ENCODE assay signal across 10 cellular contexts in the genomic region with DNA sequence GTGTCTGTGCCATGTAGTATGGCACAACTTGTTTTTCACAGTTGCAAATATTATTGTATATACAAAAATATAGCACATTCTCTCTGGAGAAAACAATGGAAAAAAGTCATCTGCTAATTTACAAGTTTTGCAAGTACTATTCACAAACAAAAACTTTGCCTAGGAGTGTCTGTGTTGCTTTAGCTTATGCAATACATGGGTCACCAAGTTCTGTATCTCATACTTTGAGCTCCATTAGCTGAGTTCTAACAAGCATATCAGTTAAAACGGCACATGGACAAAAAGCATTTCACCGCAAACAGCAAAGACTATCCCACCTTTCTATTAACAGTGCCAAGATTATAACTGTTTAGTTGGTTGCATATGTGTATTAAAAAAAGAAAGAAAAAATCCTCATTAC. TPM values are rescaled to one million over a fixed set of nuclear protein-coding genes. Genes with fewer than 3 reads are reported as not detected.
DNase-seq lines count a peak whose midpoint lies in the region; TF ChIP-seq lines count a peak whose summit lies in the region.
"Had no signal": no experiment of that assay in that cellular context is flagged by ENCODE, and none has a peak within 500 bp of the region (broad histone marks: within the 10 kb centered on the region; RNA-seq: fewer than 3 reads in every experiment).

No MANE protein-coding gene starts in this region.

- TF ChIP-seq CTCF in HFFc6 (IDR thresholded peaks at IDR 0.05) (no peak), breast epithelium (IDR thresholded peaks at IDR 0.05) (no peak), kidney epithelial cell (IDR thresholded peaks at IDR 0.05; ENCODE audit: insufficient read depth, low read length, poor library complexity, severe bottlenecking) (no peak), suprapubic skin (IDR thresholded peaks at IDR 0.05) (no peak)

- TF ChIP-seq EP300 in suprapubic skin (IDR thresholded peaks at IDR 0.05), result no peak

- WGBS in suprapubic skin, result 23% methylated on average over 2 of the region's 2 CpGs

- no peaks in the 10 kb centered on the region for H3K4me1 ChIP-seq in breast epithelium
- H3K4me1 ChIP-seq in suprapubic skin, result peaks cover 44% of the 10 kb centered on the region

- H3K9me3 ChIP-seq in breast epithelium (no peaks in the 10 kb centered on the region), suprapubic skin (no peaks in the 10 kb centered on the region)

- peaks cover 28% of the 10 kb centered on the region for H3K36me3 Mint-ChIP-seq in HFFc6 (ENCODE audit: low read depth)

- H3K27me3 Mint-ChIP-seq in HFFc6 (ENCODE audit: insufficient read depth), result peaks cover 7% of the 10 kb centered on the region

- TF ChIP-seq POLR2A in breast epithelium (IDR thresholded peaks at IDR 0.05), result no peak
- no peak for TF ChIP-seq POLR2A in suprapubic skin (IDR thresholded peaks at IDR 0.05)

- intact Hi-C loops in breast epithelium (cut with DNase I; ENCODE audit: low total_unique reads), result no loop called here

- H3K4me3 ChIP-seq in breast epithelium, result peak overlapping the region; percentile 59 to 88 (median 78)
- H3K4me3 ChIP-seq in kidney epithelial cell (ENCODE audit: low read depth, low read length), result peak overlapping the region; percentile 85
- H3K4me3 ChIP-seq in suprapubic skin, result peak overlapping the region; percentile 92

- peak overlapping the region; percentile 96 to 98 for H3K27ac ChIP-seq in breast epithelium
- no peak overlapping the region for H3K27ac ChIP-seq in suprapubic skin

- peak; percentile 7 for DNase-seq in HFFc6
- no peak for DNase-seq in breast epithelium (ENCODE audit: low spot score in 2 of 2)
- DNase-seq in kidney epithelial cell (ENCODE audit: low read depth), result no peak
- no peak for DNase-seq in suprapubic skin (ENCODE audit: low spot score in 2 of 2)
- no peak for DNase-seq in globus pallidus (ENCODE audit: low spot score)
- no peak for DNase-seq in HuH-7.5 (ENCODE audit: low spot score)
- no peak for DNase-seq in retina
- DNase-seq in NCI-H446 (lab: John Stamatoyannopoulos, UW), result no peak
- DNase-seq: KBM-7 had no signal

- no peaks in the 10 kb centered on the region for H3K36me3 ChIP-seq in breast epithelium
- peaks cover 2% of the 10 kb centered on the region for H3K36me3 ChIP-seq in kidney epithelial cell (ENCODE audit: control insufficient read depth, insufficient read depth, low read length)
- no peaks in the 10 kb centered on the region for H3K36me3 ChIP-seq in suprapubic skin

- H3K4me1 Mint-ChIP-seq in HFFc6 (ENCODE audit: low read depth), result peaks cover 44% of the 10 kb centered on the region

- no peak overlapping the region for H3K4me3 Mint-ChIP-seq in HFFc6

- no peak overlapping the region for H3K27ac Mint-ChIP-seq in HFFc6
- H3K27ac Mint-ChIP-seq: mesothelial cell of epicardium had no signal

- no peaks in the 10 kb centered on the region for H3K9me3 Mint-ChIP-seq in HFFc6
- H3K9me3 Mint-ChIP-seq: mesothelial cell of epicardium had no signal

- H3K27me3 ChIP-seq in breast epithelium (no peaks in the 10 kb centered on the region), kidney epithelial cell (ENCODE audit: control insufficient read depth, insufficient read depth, low read length) (no peaks in the 10 kb centered on the region), suprapubic skin (no peaks in the 10 kb centered on the region)

RNA-seq across cellular contexts. Expression of a gene that starts 4.6 kb away (rescaled TPM):
- 10 to 100 TPM; 33.9 to 42.5 (median 41.5) TPM for total RNA-seq in HFFc6 (2021; fragmentation: NEBNext Ultra II Directional; extraction: Animal tissue kit (Norgen Biotek cat#: 25700))
- total RNA-seq in breast epithelium (10 to 100 TPM; 52.1 to 76.0 (median 71.0) TPM), kidney epithelial cell (18.1 and 20.9 TPM in 2 replicates), suprapubic skin (10 to 100 TPM; 23.0 to 39.5 (median 35.2) TPM)
